ENCODE assay signal across 19 cellular contexts in genomic region chr14:68810173-68811153, GRCh38. TPM values are rescaled to one million over a fixed set of nuclear protein-coding genes. Genes with fewer than 3 reads are reported as not detected.
DNase-seq lines count a peak whose midpoint lies in the region; ATAC-seq, FAIRE-seq and TF ChIP-seq lines count a peak whose summit lies in the region.
"Had no signal": no experiment of that assay in that cellular context is flagged by ENCODE, and none has a peak within 500 bp of the region (broad histone marks: within the 10 kb centered on the region; RNA-seq: fewer than 3 reads in every experiment).

No MANE protein-coding gene starts in this region.

- H4K91ac ChIP-seq in H1 (replicated peaks; ENCODE audit: insufficient read length, low read length) = no peak overlapping the region

- H3K79me1 ChIP-seq in H1 (ENCODE audit: low read depth, low read length) = no peaks in the 10 kb centered on the region

- H4K8ac ChIP-seq in H1 (ENCODE audit: extremely low read depth, insufficient read depth, low read length) = no peak overlapping the region

- H2BK5ac ChIP-seq in H1 (ENCODE audit: low read depth, low read length) = no peak overlapping the region

- H3K9ac ChIP-seq in H1 (replicated peaks in 1 of 4; ENCODE audit: extremely low read depth in 1 of 4, low read depth in 3 of 4, low read length in 3 of 4) = no peak overlapping the region

- no peak overlapping the region for H2BK12ac ChIP-seq in H1 (ENCODE audit: low read depth, low read length)

- FAIRE-seq in H1 (lab: Jason Lieb, UNC) (no peak), GM12891 (lab: Jason Lieb, UNC) (no peak)
- FAIRE-seq: H54 had no signal

- H2BK20ac ChIP-seq in H1 (ENCODE audit: low read length) = no peak overlapping the region; the same call in 1 of the 2 replicates

- TF ChIP-seq CTCF in natural killer cell (IDR thresholded peaks at IDR 0.05) = no peak
- TF ChIP-seq CTCF in H1 (IDR thresholded peaks at IDR 0.05; ENCODE audit: control extremely low read depth in 1 of 3, insufficient read depth in 1 of 3, low read depth in 1 of 3, low read length in 3 of 3) = no peak
- TF ChIP-seq CTCF in esophagus squamous epithelium (IDR thresholded peaks at IDR 0.05) = no peak

- H3K23ac ChIP-seq in H1 (ENCODE audit: insufficient read length) = no peak overlapping the region

- H3K36me3 Mint-ChIP-seq in natural killer cell = no peaks in the 10 kb centered on the region
- no peaks in the 10 kb centered on the region for H3K36me3 Mint-ChIP-seq in natural killer cell treated with Interleukin-12 subunit alpha and Interleukin-12 subunit beta and Interleukin-15 and Interleukin-18, amount 100 ng/mL, for 72 hours
- H3K36me3 Mint-ChIP-seq in naive thymus-derived CD8-positive, alpha-beta T cell = no peaks in the 10 kb centered on the region

- H2BK15ac ChIP-seq in H1 (ENCODE audit: low read length) = no peak overlapping the region

- H3K4me3 ChIP-seq in H1 (ENCODE audit: extremely low read depth in 1 of 4, insufficient read depth in 2 of 4, low read depth in 3 of 4, low read length in 4 of 4) (no peak overlapping the region), esophagus squamous epithelium (no peak overlapping the region)
- H3K4me3 ChIP-seq: right atrium auricular region, transverse colon had no signal

- no peak overlapping the region for H3K56ac ChIP-seq in H1 (replicated peaks; ENCODE audit: insufficient read length, low read depth, low read length)

- H3K27me3 ChIP-seq in H1 (replicated peaks in 1 of 4; ENCODE audit: control insufficient read depth in 3 of 4, extremely low read depth in 1 of 4, insufficient read depth in 3 of 4, low read length in 3 of 4) = no peaks in the 10 kb centered on the region; a peak in 1 of 7 replicates
- H3K27me3 ChIP-seq in esophagus squamous epithelium = no peaks in the 10 kb centered on the region
- H3K27me3 ChIP-seq: right atrium auricular region, transverse colon had no signal

- no peak for TF ChIP-seq EP300 in H1 (IDR thresholded peaks at IDR 0.05; ENCODE audit: borderline replicate concordance in 1 of 2, low read depth in 2 of 2, low read length in 2 of 2)

- no peak overlapping the region for H2BK120ac ChIP-seq in H1 (replicated peaks; ENCODE audit: low read depth, low read length)

- CTCF ChIA-PET in H1 (lab: Charles Lee; ENCODE audit: partially characterized antibody) = interaction anchor here (0.6 to 1.8 kb wide), 2 partner anchors 21 to 973 kb away, joined by 3 to 11 read pairs; no protein-coding TSS in a partner anchor

- no peak for TF ChIP-seq RAD21 in H1 (IDR thresholded peaks at IDR 0.05 in 1 of 2, conservative IDR thresholded peaks at IDR 0.05 in 1 of 2; ENCODE audit: low read depth in 2 of 2, low read length in 2 of 2)

- intact Hi-C loops in natural killer cell (cut with micrococcal nuclease) = no loop called here
- intact Hi-C loops in esophagus squamous epithelium (cut with DNase I) = loop anchor here (10.0 kb wide), 1 partner anchor 556 kb away; no protein-coding TSS in a partner anchor

- H3K27me3 Mint-ChIP-seq in natural killer cell (ENCODE audit: low read depth in 2 of 2) = no peaks in the 10 kb centered on the region
- no peaks in the 10 kb centered on the region for H3K27me3 Mint-ChIP-seq in natural killer cell treated with Interleukin-12 subunit alpha and Interleukin-12 subunit beta and Interleukin-15 and Interleukin-18, amount 100 ng/mL, for 72 hours
- H3K27me3 Mint-ChIP-seq in naive thymus-derived CD8-positive, alpha-beta T cell = no peaks in the 10 kb centered on the region

- H4K5ac ChIP-seq in H1 (ENCODE audit: insufficient read length, low read depth, low read length) = no peak overlapping the region

- WGBS in H1 (ENCODE audit: extremely low coverage in 1 of 2, insufficient coverage in 1 of 2, insufficient read length in 1 of 2, insufficient replicate concordance in 2 of 2, low coverage in 1 of 2, low lambda C conversion rate in 2 of 2, missing lambda C conversion rate in 1 of 2), 2 experiments = 94% methylated on average over 8 of the region's 8 CpGs; no CpG with 5 or more reads in 1 of the 2 experiments
- 36 to 54% methylated on average over 6 to 8 of the region's 8 CpGs for WGBS in esophagus squamous epithelium, 2 donors

- ATAC-seq in natural killer cell (no peak), HG03175 (IDR thresholded peaks at IDR 0.05; ENCODE audit: unreplicated experiment) (no peak)
- no peak for ATAC-seq in natural killer cell treated with Interleukin-12 subunit alpha and Interleukin-12 subunit beta and Interleukin-15 and Interleukin-18, amount 100 ng/mL, for 72 hours
- no peak for ATAC-seq in naive thymus-derived CD8-positive, alpha-beta T cell

- peaks cover 34 to 54% of the 10 kb centered on the region in 2 donors for H3K4me1 Mint-ChIP-seq in natural killer cell
- peaks cover 25 to 33% of the 10 kb centered on the region in 2 donors for H3K4me1 Mint-ChIP-seq in natural killer cell treated with Interleukin-12 subunit alpha and Interleukin-12 subunit beta and Interleukin-15 and Interleukin-18, amount 100 ng/mL, for 72 hours (ENCODE audit: low read depth in 2 of 2)
- H3K4me1 Mint-ChIP-seq in naive thymus-derived CD8-positive, alpha-beta T cell = peaks cover 36 to 83% (median 64%) of the 10 kb centered on the region in 4 donors

- no peaks in the 10 kb centered on the region for H4K20me1 ChIP-seq in H1 (replicated peaks in 1 of 2; ENCODE audit: control insufficient read depth in 1 of 2, insufficient read depth in 2 of 2, low read length in 2 of 2)

- H3K23me2 ChIP-seq in H1 (ENCODE audit: low read depth, low read length) = no peaks in the 10 kb centered on the region

- POLR2A ChIA-PET in H1 (lab: Charles Lee; ENCODE audit: partially characterized antibody) = interaction anchor here (0.6 to 5.8 kb wide), 7 partner anchors 12 to 568 kb away, joined by 3 to 38 read pairs (median 5); partner anchors contain the start of gene ZFP36L1
- POLR2A ChIA-PET in naive thymus-derived CD8-positive, alpha-beta T cell (lab: Charles Lee) = interaction anchor here (0.6 to 26.2 kb wide), 4 partner anchors 18 to 559 kb away, joined by 3 to 1375 read pairs (median 60); partner anchors contain the start of gene ZFP36L1

- no peak for DNase-seq in natural killer cell
- no peak for DNase-seq in natural killer cell treated with Interleukin-12 subunit alpha and Interleukin-12 subunit beta and Interleukin-15 and Interleukin-18, amount 100 ng/mL, for 72 hours (ENCODE audit: low spot score)
- DNase-seq in H1 (ENCODE audit: low read depth in 1 of 2, low spot score in 2 of 2) = no peak
- no peak for DNase-seq in naive thymus-derived CD8-positive, alpha-beta T cell
- DNase-seq in esophagus squamous epithelium (lab: John Stamatoyannopoulos, UW) = no peak
- DNase-seq in GM12891 (ENCODE audit: insufficient read length, low spot score) = no peak
- no peak for DNase-seq in NCI-H187 (lab: John Stamatoyannopoulos, UW)
- DNase-seq: activated CD4-positive, CD25-positive, alpha-beta regulatory T cell; activated gamma-delta T cell; NCI-H1930; stimulated activated CD4-positive, alpha-beta T cell treated with anti-CD3 and anti-CD28 coated beads, Interleukin-15, amount 100 ng/mL, for 24 hours; stimulated activated naive CD4-positive, alpha-beta T cell; transverse colon had no signal

- no peak overlapping the region for H2AFZ ChIP-seq in H1 (ENCODE audit: low read length)

- no peak overlapping the region for H2AK5ac ChIP-seq in H1 (ENCODE audit: low read depth, low read length)

- no peak overlapping the region for H3K14ac ChIP-seq in H1 (ENCODE audit: insufficient read length)

- H3K9me3 ChIP-seq in H1 (ENCODE audit: insufficient read depth in 2 of 2, low read depth in 1 of 2, low read length in 1 of 2) = no peaks in the 10 kb centered on the region
- no peaks in the 10 kb centered on the region for H3K9me3 ChIP-seq in esophagus squamous epithelium
- H3K9me3 ChIP-seq: right atrium auricular region, transverse colon had no signal

- H3K4ac ChIP-seq in H1 (replicated peaks; ENCODE audit: insufficient read length, low read depth, low read length) = no peak overlapping the region

- H3K4me3 Mint-ChIP-seq in natural killer cell = no peak overlapping the region
- no peak overlapping the region for H3K4me3 Mint-ChIP-seq in natural killer cell treated with Interleukin-12 subunit alpha and Interleukin-12 subunit beta and Interleukin-15 and Interleukin-18, amount 100 ng/mL, for 72 hours
- H3K4me3 Mint-ChIP-seq in naive thymus-derived CD8-positive, alpha-beta T cell = peak overlapping the region in 1 of 10 donors; percentile 4
- H3K4me3 Mint-ChIP-seq: endodermal cell; mesothelial cell of epicardium; T-helper 1 cell treated with Interleukin-12 subunit alpha and Interleukin-12 subunit beta and Interleukin-4 antibody, amounts not matched to agents 30 μg/mL and 1 μg/mL, for 36 hours had no signal

- peak overlapping the region; percentile 38 to 91 for H3K27ac Mint-ChIP-seq in natural killer cell
- H3K27ac Mint-ChIP-seq in natural killer cell treated with Interleukin-12 subunit alpha and Interleukin-12 subunit beta and Interleukin-15 and Interleukin-18, amount 100 ng/mL, for 72 hours = peak overlapping the region in 1 of 2 donors; percentile 95
- H3K27ac Mint-ChIP-seq in naive thymus-derived CD8-positive, alpha-beta T cell = peak overlapping the region in 8 of 10 donors; percentile 7 to 98 (median 61)
- H3K27ac Mint-ChIP-seq: endodermal cell; mesothelial cell of epicardium; T-helper 1 cell treated with Interleukin-12 subunit alpha and Interleukin-12 subunit beta and Interleukin-4 antibody, amounts not matched to agents 30 μg/mL and 1 μg/mL, for 36 hours had no signal

- H3K4me1 ChIP-seq in H1 (replicated peaks in 1 of 4; ENCODE audit: control insufficient read depth in 3 of 4, insufficient read depth in 4 of 4, low read length in 3 of 4) = peaks cover 2 to 18% (median 15%) of the 10 kb centered on the region in 4 experiments
- H3K4me1 ChIP-seq in esophagus squamous epithelium = peaks cover 39 to 93% (median 42%) of the 10 kb centered on the region in 3 donors

- 0 out of 2 replicates have a peak overlapping the region, but pooled peaks have one; percentile 9 for H3K18ac ChIP-seq in H1 (ENCODE audit: extremely low read depth, low read length)

- H3K4me2 ChIP-seq in H1 (ENCODE audit: insufficient read depth in 1 of 2, low read depth in 2 of 2, low read length in 2 of 2) = no peak overlapping the region

- no peaks in the 10 kb centered on the region for H3K9me3 Mint-ChIP-seq in natural killer cell
- H3K9me3 Mint-ChIP-seq in natural killer cell treated with Interleukin-12 subunit alpha and Interleukin-12 subunit beta and Interleukin-15 and Interleukin-18, amount 100 ng/mL, for 72 hours = no peaks in the 10 kb centered on the region
- H3K9me3 Mint-ChIP-seq in naive thymus-derived CD8-positive, alpha-beta T cell = no peaks in the 10 kb centered on the region
- H3K9me3 Mint-ChIP-seq: endodermal cell; mesothelial cell of epicardium; T-helper 1 cell treated with Interleukin-12 subunit alpha and Interleukin-12 subunit beta and Interleukin-4 antibody, amounts not matched to agents 30 μg/mL and 1 μg/mL, for 36 hours had no signal

- TF ChIP-seq POLR2A in H1 (IDR thresholded peaks at IDR 0.05; ENCODE audit: control extremely low read depth in 1 of 2, low read depth in 2 of 2, low read length in 2 of 2) = no peak
- TF ChIP-seq POLR2A in esophagus squamous epithelium (IDR thresholded peaks at IDR 0.05) = no peak
- no peak for TF ChIP-seq POLR2A in GM12891 (IDR thresholded peaks at IDR 0.05; ENCODE audit: low read depth, low read length)

- H3K27ac ChIP-seq in H1 (ENCODE audit: low read depth, low read length) (no peak overlapping the region), esophagus squamous epithelium (peak overlapping the region in 2 of 4 donors; percentile 84)
- H3K27ac ChIP-seq: right atrium auricular region had no signal

- peaks cover 0 to 6% of the 10 kb centered on the region in 2 experiments; a peak in 1 of 4 replicates for H3K79me2 ChIP-seq in H1 (ENCODE audit: control insufficient read depth in 1 of 2, insufficient read depth in 2 of 2, low read length in 2 of 2)

- H3K36me3 ChIP-seq in H1 (ENCODE audit: control insufficient read depth in 2 of 4, insufficient read depth in 4 of 4, low read length in 3 of 4) (no peaks in the 10 kb centered on the region), esophagus squamous epithelium (no peaks in the 10 kb centered on the region)
- H3K36me3 ChIP-seq: right atrium auricular region, transverse colon had no signal

RNA-seq across cellular contexts. Expression of gene ZFP36L1, which starts 17.6 kb away (rescaled TPM):
- total RNA-seq in natural killer cell (100 to 1,000 TPM; 143 to 167 (median 166) TPM), esophagus squamous epithelium (100 to 1,000 TPM in 3 of 4 donors, 10 to 100 TPM in 1; 75.4 to 364 (median 152) TPM)
- total RNA-seq in natural killer cell treated with Interleukin-12 subunit alpha and Interleukin-12 subunit beta and Interleukin-15 and Interleukin-18, amount 100 ng/mL, for 72 hours = 10 to 100 TPM; 42.4 to 94.9 TPM
- total RNA-seq in H1 (2021; fragmentation: NEBNext Ultra II Directional; extraction: Animal tissue kit (Norgen Biotek cat#: 25700)) = 132 TPM in 2 replicates
- 80.4 and 136 TPM in 2 replicates for polyA plus RNA-seq in H1 (2011; rRNA removed)
- 61.9 TPM for polyA plus RNA-seq in H1 (2011; cell fraction: cytosol; rRNA removed)
- polyA plus RNA-seq in H1 (2011; cell fraction: nucleus; rRNA removed) = 90.3 TPM
- polyA plus RNA-seq in H1 (2012, experiment 1 of 2) = 89.6 to 126 TPM (median 117 TPM) in 4 replicates
- polyA plus RNA-seq in H1 (2012, experiment 2 of 2) = 56.1 TPM
- polyA plus RNA-seq in H1 (2013, experiment 1 of 2) = 127 TPM
- polyA plus RNA-seq in H1 (2013, experiment 2 of 2) = 135 TPM
- polyA minus RNA-seq in H1 (2011; rRNA and poly(A)+ RNA removed) = 19.5 and 20.6 TPM in 2 replicates
- polyA minus RNA-seq in H1 (2011; cell fraction: cytosol; rRNA and poly(A)+ RNA removed) = 132 TPM
- 67.3 TPM for polyA minus RNA-seq in H1 (2011; cell fraction: nucleus; rRNA and poly(A)+ RNA removed)
- 100 to 1,000 TPM; 201 to 222 TPM for total RNA-seq in naive thymus-derived CD8-positive, alpha-beta T cell
- polyA plus RNA-seq in naive thymus-derived CD8-positive, alpha-beta T cell = 100 to 1,000 TPM; 122 to 142 (median 134) TPM
- polyA plus RNA-seq in GM12891 (2012; ENCODE audit: low read depth, missing spikeins) = 48.8 TPM
